ENCODE assay signal across 11 cellular contexts in genomic region chr12:49263400-49263763, GRCh38. TPM values are rescaled to one million over a fixed set of nuclear protein-coding genes. Genes with fewer than 3 reads are reported as not detected.
DNase-seq lines count a peak whose midpoint lies in the region; ATAC-seq and TF ChIP-seq lines count a peak whose summit lies in the region.
"Had no signal": no experiment of that assay in that cellular context is flagged by ENCODE, and none has a peak within 500 bp of the region (broad histone marks: within the 10 kb centered on the region; RNA-seq: fewer than 3 reads in every experiment).

No MANE protein-coding gene starts in this region.

- DNase-seq in T-helper 1 cell (no peak), NB4 (ENCODE audit: low read depth) (no peak), progenitor cell of endocrine pancreas (ENCODE audit: low spot score, unreplicated experiment) (no peak), cerebellar cortex (ENCODE audit: low spot score) (no peak), NCI-H1048 (lab: John Stamatoyannopoulos, UW) (no peak), RPMI8226 (no peak)
- DNase-seq in central memory CD8-positive, alpha-beta T cell (ENCODE audit: low spot score in 2 of 2) = no peak
- DNase-seq: activated effector memory CD4-positive, alpha-beta T cell treated with anti-CD3 and anti-CD28 coated beads, Interleukin-2, amount 50 U/mL, for 16 hours; NCI-H226 had no signal

- no peak for TF ChIP-seq POLR2A in NB4 (IDR thresholded peaks at IDR 0.05; ENCODE audit: extremely low read depth, insufficient read length)

- TF ChIP-seq CTCF in NB4 (IDR thresholded peaks at IDR 0.05; ENCODE audit: low read depth, low read length) = no peak
- no peak for TF ChIP-seq CTCF in progenitor cell of endocrine pancreas (IDR thresholded peaks at IDR 0.05; ENCODE audit: unreplicated experiment)

- peaks cover 9% of the 10 kb centered on the region for H3K36me3 Mint-ChIP-seq in T-helper 1 cell treated with Interleukin-12 subunit alpha and Interleukin-12 subunit beta and Interleukin-4 antibody, amounts not matched to agents 30 μg/mL and 1 μg/mL, for 36 hours (ENCODE audit: low read depth)
- H3K36me3 Mint-ChIP-seq in central memory CD8-positive, alpha-beta T cell (ENCODE audit: insufficient read depth) = peaks cover 17% of the 10 kb centered on the region
- peaks cover 3% of the 10 kb centered on the region for H3K36me3 Mint-ChIP-seq in progenitor cell of endocrine pancreas (ENCODE audit: insufficient read depth)

- no peak for ATAC-seq in central memory CD8-positive, alpha-beta T cell (replicated peaks; ENCODE audit: extremely low read depth, poor library complexity, severe bottlenecking)

- no peaks in the 10 kb centered on the region for H3K9me3 Mint-ChIP-seq in T-helper 1 cell treated with Interleukin-12 subunit alpha and Interleukin-12 subunit beta and Interleukin-4 antibody, amounts not matched to agents 30 μg/mL and 1 μg/mL, for 36 hours
- no peaks in the 10 kb centered on the region for H3K9me3 Mint-ChIP-seq in central memory CD8-positive, alpha-beta T cell
- H3K9me3 Mint-ChIP-seq in progenitor cell of endocrine pancreas (ENCODE audit: low read depth) = no peaks in the 10 kb centered on the region

- H3K27me3 Mint-ChIP-seq in T-helper 1 cell treated with Interleukin-12 subunit alpha and Interleukin-12 subunit beta and Interleukin-4 antibody, amounts not matched to agents 30 μg/mL and 1 μg/mL, for 36 hours (ENCODE audit: low read depth) = no peaks in the 10 kb centered on the region
- no peaks in the 10 kb centered on the region for H3K27me3 Mint-ChIP-seq in central memory CD8-positive, alpha-beta T cell
- no peaks in the 10 kb centered on the region for H3K27me3 Mint-ChIP-seq in progenitor cell of endocrine pancreas

- H3K4me1 Mint-ChIP-seq in T-helper 1 cell treated with Interleukin-12 subunit alpha and Interleukin-12 subunit beta and Interleukin-4 antibody, amounts not matched to agents 30 μg/mL and 1 μg/mL, for 36 hours (ENCODE audit: low read depth) = peaks cover 22% of the 10 kb centered on the region
- peaks cover 25% of the 10 kb centered on the region for H3K4me1 Mint-ChIP-seq in central memory CD8-positive, alpha-beta T cell
- H3K4me1 Mint-ChIP-seq in progenitor cell of endocrine pancreas (ENCODE audit: low read depth) = peaks cover 2% of the 10 kb centered on the region

- peak overlapping the region; percentile 2 for H3K27ac Mint-ChIP-seq in T-helper 1 cell treated with Interleukin-12 subunit alpha and Interleukin-12 subunit beta and Interleukin-4 antibody, amounts not matched to agents 30 μg/mL and 1 μg/mL, for 36 hours
- no peak overlapping the region for H3K27ac Mint-ChIP-seq in central memory CD8-positive, alpha-beta T cell (ENCODE audit: low read depth)
- H3K27ac Mint-ChIP-seq in progenitor cell of endocrine pancreas = no peak overlapping the region

- H3K4me3 ChIP-seq in NB4 (ENCODE audit: low read depth, low read length) = peak overlapping the region; percentile 93

- H3K4me3 Mint-ChIP-seq in T-helper 1 cell treated with Interleukin-12 subunit alpha and Interleukin-12 subunit beta and Interleukin-4 antibody, amounts not matched to agents 30 μg/mL and 1 μg/mL, for 36 hours = peak overlapping the region; percentile 91
- H3K4me3 Mint-ChIP-seq in central memory CD8-positive, alpha-beta T cell = peak overlapping the region; percentile 85
- H3K4me3 Mint-ChIP-seq in progenitor cell of endocrine pancreas (ENCODE audit: low read depth) = peak overlapping the region; percentile 82

RNA-seq across cellular contexts. Expression of gene TUBA1C, which starts 1.5 kb away (rescaled TPM):
- total RNA-seq in progenitor cell of endocrine pancreas = 128 and 149 TPM in 2 replicates

RNA-seq across cellular contexts. Expression of gene PRPH, which starts 31.6 kb away (rescaled TPM):
- 0.60 and 0.62 TPM in 2 replicates for total RNA-seq in progenitor cell of endocrine pancreas
- total RNA-seq: T-helper 1 cell treated with Interleukin-12 subunit alpha and Interleukin-12 subunit beta and Interleukin-4 antibody, amounts not matched to agents 30 ng/mL and 1 ng/mL, for 36 hours had no signal

RNA-seq across cellular contexts. Expression of gene TROAP, which starts 59.7 kb away (rescaled TPM):
- 44.7 and 44.9 TPM in 2 replicates for total RNA-seq in progenitor cell of endocrine pancreas
